In the genomic region with DNA sequence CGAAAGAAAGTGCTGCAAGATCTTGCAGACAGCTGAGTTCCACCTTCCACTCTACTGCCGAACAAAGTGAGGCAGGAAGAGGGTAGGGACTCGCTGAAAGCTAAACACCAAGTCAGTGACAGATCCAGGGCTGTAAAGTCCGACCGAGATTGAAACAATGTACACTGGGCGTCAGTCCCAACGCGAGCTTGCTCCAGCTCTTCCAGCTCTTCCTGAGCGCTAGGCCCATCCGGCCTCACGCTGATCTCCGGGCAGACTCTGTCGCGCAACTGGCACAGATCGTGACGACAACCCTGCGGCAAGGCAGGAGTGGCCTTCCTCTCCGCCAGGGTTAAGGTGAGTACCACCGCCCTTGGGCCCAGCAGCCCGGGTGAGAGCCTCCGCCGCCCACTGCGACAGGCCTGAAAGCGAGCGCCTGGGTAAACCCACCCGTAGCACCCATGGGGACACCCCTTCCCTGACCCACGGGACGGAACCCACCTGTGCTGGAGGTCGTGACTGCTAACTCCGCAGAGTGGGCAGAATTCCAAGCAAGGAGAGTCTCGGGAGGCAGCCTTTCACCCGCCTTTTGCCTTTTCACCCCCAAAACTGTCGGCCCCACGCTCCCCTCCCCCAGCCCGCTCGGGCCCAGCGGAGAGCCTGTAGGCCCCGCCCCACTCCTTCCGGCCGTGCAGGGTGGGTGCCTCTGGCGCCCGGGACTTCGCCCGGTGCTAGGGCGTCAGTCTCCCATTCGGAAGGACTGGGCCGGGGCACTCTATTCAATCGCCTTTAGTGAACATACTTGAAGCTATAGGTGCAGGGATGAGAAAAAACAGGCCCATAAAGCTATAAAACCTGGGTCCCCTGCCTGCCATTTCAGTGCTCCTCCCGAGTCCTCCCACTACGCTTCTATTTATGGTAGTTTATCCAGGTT, we compare ENCODE assay signal across 8 cellular contexts.
DNase-seq lines count a peak whose midpoint lies in the region; ATAC-seq and TF ChIP-seq lines count a peak whose summit lies in the region.

A gene (plus strand): TSS at position 275 of the 913 bp plus-strand sequence.
A gene with protein sequence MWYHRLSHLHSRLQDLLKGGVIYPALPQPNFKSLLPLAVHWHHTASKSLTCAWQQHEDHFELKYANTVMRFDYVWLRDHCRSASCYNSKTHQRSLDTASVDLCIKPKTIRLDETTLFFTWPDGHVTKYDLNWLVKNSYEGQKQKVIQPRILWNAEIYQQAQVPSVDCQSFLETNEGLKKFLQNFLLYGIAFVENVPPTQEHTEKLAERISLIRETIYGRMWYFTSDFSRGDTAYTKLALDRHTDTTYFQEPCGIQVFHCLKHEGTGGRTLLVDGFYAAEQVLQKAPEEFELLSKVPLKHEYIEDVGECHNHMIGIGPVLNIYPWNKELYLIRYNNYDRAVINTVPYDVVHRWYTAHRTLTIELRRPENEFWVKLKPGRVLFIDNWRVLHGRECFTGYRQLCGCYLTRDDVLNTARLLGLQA (minus strand): TSS at position 641 of the 913 bp plus-strand sequence. CDS start 67,676 bp downstream, outside the sequence.

- DNase-seq in DMS153 (lab: John Stamatoyannopoulos, UW) (peak; percentile 59), HuH-7 (ENCODE audit: low spot score) (peak; percentile 52), RKO (ENCODE audit: low spot score) (peak; percentile 67), fibroblast of the conjunctiva (ENCODE audit: low read depth) (peak; percentile 8)
- peak; percentile 85 for DNase-seq in activated effector memory CD4-positive, alpha-beta T cell treated with anti-CD3 and anti-CD28 coated beads, Interleukin-2, amount 50 U/mL, for 16 hours

- H3K27ac Mint-ChIP-seq in nephron: peak within 1 kb of the TSS; percentile 96 to 99 (median 97)
- H3K27ac Mint-ChIP-seq in stimulated activated naive CD8-positive, alpha-beta T cell treated with anti-CD3 and anti-CD28 coated beads, Interleukin-15, Interleukin-2, amounts not matched to agents 100 ng/mL and 50 ng/mL, for 24 hours: peak within 1 kb of the TSS; percentile 92

- peaks cover 32% of the 10 kb centered on the region for H3K36me3 Mint-ChIP-seq in nephron (ENCODE audit: low read depth)
- peaks cover 8% of the 10 kb centered on the region for H3K36me3 Mint-ChIP-seq in stimulated activated naive CD8-positive, alpha-beta T cell treated with anti-CD3 and anti-CD28 coated beads, Interleukin-15, Interleukin-2, amounts not matched to agents 100 ng/mL and 50 ng/mL, for 24 hours (ENCODE audit: low read depth)

- H3K4me1 Mint-ChIP-seq in nephron: peaks cover 3% of the 10 kb centered on the region
- peaks cover 18% of the 10 kb centered on the region for H3K4me1 Mint-ChIP-seq in stimulated activated naive CD8-positive, alpha-beta T cell treated with anti-CD3 and anti-CD28 coated beads, Interleukin-15, Interleukin-2, amounts not matched to agents 100 ng/mL and 50 ng/mL, for 24 hours (ENCODE audit: low read depth)

- no peak for TF ChIP-seq CTCF in nephron (IDR thresholded peaks at IDR 0.05; ENCODE audit: unreplicated experiment in 3 of 3)

- peak within 1 kb of the TSS; percentile 88 to 96 (median 94) for H3K4me3 Mint-ChIP-seq in nephron
- peak within 1 kb of the TSS; percentile 93 for H3K4me3 Mint-ChIP-seq in stimulated activated naive CD8-positive, alpha-beta T cell treated with anti-CD3 and anti-CD28 coated beads, Interleukin-15, Interleukin-2, amounts not matched to agents 100 ng/mL and 50 ng/mL, for 24 hours

- no peaks in the 10 kb centered on the region for H3K27me3 Mint-ChIP-seq in nephron (ENCODE audit: low read depth)
- no peaks in the 10 kb centered on the region for H3K27me3 Mint-ChIP-seq in stimulated activated naive CD8-positive, alpha-beta T cell treated with anti-CD3 and anti-CD28 coated beads, Interleukin-15, Interleukin-2, amounts not matched to agents 100 ng/mL and 50 ng/mL, for 24 hours

- ATAC-seq in GM21526 (IDR thresholded peaks at IDR 0.05; ENCODE audit: low FRiP score, unreplicated experiment): peak; percentile 84

- peaks cover 28% of the 10 kb centered on the region for H3K9me3 Mint-ChIP-seq in nephron
- H3K9me3 Mint-ChIP-seq in stimulated activated naive CD8-positive, alpha-beta T cell treated with anti-CD3 and anti-CD28 coated beads, Interleukin-15, Interleukin-2, amounts not matched to agents 100 ng/mL and 50 ng/mL, for 24 hours: no peaks in the 10 kb centered on the region

Comparison
In these comparisons a context has a peak if more than half of its experiments do, and no peak if none do; other contexts are left out.
1. Peak in every context shown above with its lines: DNase-seq and ATAC-seq.
2. DNase-seq: peak in every context shown above with its lines; median percentile 85 in activated effector memory CD4-positive, alpha-beta T cell treated with anti-CD3 and anti-CD28 coated beads, Interleukin-2, amount 50 U/mL, for 16 hours; 67 in RKO; 59 in DMS153; 52 in HuH-7; 8 in fibroblast of the conjunctiva.